In genomic region chr5:157918811-157919742, GRCh38 we compare ENCODE assay signal across 7 cellular contexts.
DNase-seq lines count a peak whose midpoint lies in the region; ATAC-seq and TF ChIP-seq lines count a peak whose summit lies in the region.

No MANE protein-coding gene starts in this region.

- no peaks in the 10 kb centered on the region for H4K20me1 ChIP-seq in MM.1S (ENCODE audit: insufficient read depth, low read length)

- WGBS in sigmoid colon, 2 donors, result 8 to 29% methylated on average over 19 of the region's 19 CpGs

- TF ChIP-seq CTCF in sigmoid colon (IDR thresholded peaks at IDR 0.05) (no peak), MM.1S (IDR thresholded peaks at IDR 0.05; ENCODE audit: low read length) (no peak)

- H3K27me3 ChIP-seq in sigmoid colon (no peaks in the 10 kb centered on the region), MM.1S (replicated peaks; ENCODE audit: insufficient read depth, low read length) (no peaks in the 10 kb centered on the region)

- H3K9me2 ChIP-seq in MM.1S (replicated peaks; ENCODE audit: insufficient read depth, low read length), result no peaks in the 10 kb centered on the region

- H3K36me3 ChIP-seq in sigmoid colon (no peaks in the 10 kb centered on the region), MM.1S (replicated peaks; ENCODE audit: insufficient read depth, low read length) (no peaks in the 10 kb centered on the region)

- peak in 1 of 2 donors; percentile 29 for TF ChIP-seq POLR2A in sigmoid colon (IDR thresholded peaks at IDR 0.05)

- H3K27ac ChIP-seq in sigmoid colon, result peak overlapping the region in 3 of 4 donors; percentile 15 to 81 (median 27)
- H3K27ac ChIP-seq in MM.1S (ENCODE audit: low read length), result no peak overlapping the region

- intact Hi-C loops in sigmoid colon (cut with DNase I), result loop anchor here (5.0 kb wide), 1 partner anchor 62 kb away; the partner anchor contains the start of gene CLINT1

- H3K9me3 ChIP-seq in sigmoid colon (no peaks in the 10 kb centered on the region), MM.1S (replicated peaks; ENCODE audit: insufficient read depth, low read length) (no peaks in the 10 kb centered on the region)

- no peak overlapping the region for H3K4me2 ChIP-seq in MM.1S (ENCODE audit: low read depth, low read length)

- H3K4me1 ChIP-seq in sigmoid colon (peaks cover 0 to 41% (median 25%) of the 10 kb centered on the region in 4 donors), MM.1S (ENCODE audit: low read length) (peaks cover 10% of the 10 kb centered on the region; the same call in 1 of the 2 replicates)

- H3K9me3 Mint-ChIP-seq in central memory CD8-positive, alpha-beta T cell, result no peaks in the 10 kb centered on the region

- no peak overlapping the region for H2AFZ ChIP-seq in MM.1S (ENCODE audit: low read length)

- H3K27me3 Mint-ChIP-seq in central memory CD8-positive, alpha-beta T cell, result peaks cover 12% of the 10 kb centered on the region

- peaks cover 10% of the 10 kb centered on the region for H3K4me1 Mint-ChIP-seq in central memory CD8-positive, alpha-beta T cell

- H3K4me3 ChIP-seq in sigmoid colon (no peak overlapping the region), MM.1S (ENCODE audit: low read length) (no peak overlapping the region)

- TF ChIP-seq EP300 in sigmoid colon (IDR thresholded peaks at IDR 0.05), result no peak

- H3K9ac ChIP-seq in MM.1S (ENCODE audit: low read length), result no peak overlapping the region

- H3K4me3 Mint-ChIP-seq in central memory CD8-positive, alpha-beta T cell, result peak overlapping the region; percentile 48

- peak; percentile 34 to 36 for DNase-seq in NOMO-1 (lab: John Stamatoyannopoulos, UW; ENCODE audit: unreplicated experiment in 2 of 2)
- no peak for DNase-seq in central memory CD8-positive, alpha-beta T cell (ENCODE audit: low spot score in 2 of 2)
- DNase-seq in sigmoid colon, result no peak
- DNase-seq in NCI-H82 (lab: John Stamatoyannopoulos, UW), result no peak
- no peak for DNase-seq in MM.1S

- ATAC-seq in GM18909 (IDR thresholded peaks at IDR 0.05; ENCODE audit: poor library complexity, unreplicated experiment) (peak; percentile 47), HG02938 (IDR thresholded peaks at IDR 0.05; ENCODE audit: unreplicated experiment) (no peak)
- ATAC-seq in central memory CD8-positive, alpha-beta T cell (replicated peaks; ENCODE audit: extremely low read depth, poor library complexity, severe bottlenecking), result peak; percentile 22

- no peaks in the 10 kb centered on the region for H3K79me2 ChIP-seq in MM.1S (ENCODE audit: low read length)

- H3K27ac Mint-ChIP-seq in central memory CD8-positive, alpha-beta T cell (ENCODE audit: low read depth), result no peak overlapping the region

- H3K36me3 Mint-ChIP-seq in central memory CD8-positive, alpha-beta T cell (ENCODE audit: insufficient read depth), result no peaks in the 10 kb centered on the region

- H3F3A ChIP-seq in MM.1S (ENCODE audit: insufficient read depth, low read length), result no peaks in the 10 kb centered on the region

Comparison
In these comparisons a context has a peak if more than half of its experiments do, and no peak if none do; other contexts are left out.
1. DNase-seq: peak in NOMO-1 (2 of 2); none in central memory CD8-positive, alpha-beta T cell (0 of 2), sigmoid colon (single experiment), NCI-H82 (single experiment) and MM.1S (single experiment).